In the genomic region with DNA sequence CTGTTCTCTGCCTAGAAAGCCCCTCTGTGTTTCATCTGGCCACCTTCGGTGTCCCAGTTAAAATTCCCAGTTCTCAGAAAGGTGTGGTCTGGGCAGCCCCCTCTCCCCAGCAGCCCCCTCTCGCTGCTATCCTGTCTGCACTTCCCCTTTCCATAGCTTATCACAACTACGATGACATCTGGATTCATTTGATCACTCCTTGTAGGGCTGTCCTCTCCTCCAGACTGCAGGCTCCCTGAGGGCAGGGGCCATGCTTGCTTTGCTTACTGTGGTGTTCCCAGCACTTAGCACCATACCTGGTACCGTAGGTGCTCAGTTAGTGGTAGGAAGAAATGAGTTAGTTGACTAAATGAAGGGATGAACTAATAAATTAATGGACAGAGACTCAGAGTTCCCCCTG, we compare ENCODE assay signal across 23 cellular contexts. TPM values are rescaled to one million over a fixed set of nuclear protein-coding genes. Genes with fewer than 3 reads are reported as not detected.
A peak's percentile ranks its signal among the peaks of the same experiment; 100 is the strongest.
DNase-seq lines count a peak whose midpoint lies in the region; ATAC-seq, FAIRE-seq and TF ChIP-seq lines count a peak whose summit lies in the region.
"Had no signal": no experiment of that assay in that cellular context is flagged by ENCODE, and none has a peak within 500 bp of the region (broad histone marks: within the 10 kb centered on the region; RNA-seq: fewer than 3 reads in every experiment).

No MANE protein-coding gene starts in this region.

- H3K27ac Mint-ChIP-seq in CD14-positive monocyte, result peak overlapping the region in 1 of 7 donors; percentile 2
- H3K27ac Mint-ChIP-seq in nephron progenitor cell, result no peak overlapping the region

- H3K9me3 ChIP-seq in RWPE2 (ENCODE audit: severe bottlenecking), result no peaks in the 10 kb centered on the region
- H3K9me3 ChIP-seq in kidney (ENCODE audit: control insufficient read depth in 1 of 2, low read length in 2 of 2), result no peaks in the 10 kb centered on the region
- H3K9me3 ChIP-seq: SK-N-SH had no signal

- peaks cover 12 to 16% (median 12%) of the 10 kb centered on the region in 3 donors for H3K27me3 Mint-ChIP-seq in CD14-positive monocyte (ENCODE audit: low read depth in 3 of 3)
- H3K27me3 Mint-ChIP-seq in nephron progenitor cell (ENCODE audit: low read depth, poor library complexity), result peaks cover 16% of the 10 kb centered on the region

- H3K4me3 ChIP-seq in RWPE2 (ENCODE audit: severe bottlenecking) (no peak overlapping the region), kidney (ENCODE audit: low read length in 2 of 2) (no peak overlapping the region)

- DNase-seq in CD14-positive monocyte (ENCODE audit: low spot score), result peak; percentile 39
- peak; percentile 4 for DNase-seq in D341Med (ENCODE audit: low spot score)
- DNase-seq in RWPE2 (ENCODE audit: low spot score), result peak; percentile 19
- peak; percentile 19 for DNase-seq in kidney
- no peak for DNase-seq in omental fat pad (ENCODE audit: low spot score)
- no peak for DNase-seq in nephron progenitor cell
- DNase-seq in urothelium cell line (ENCODE audit: low spot score), result no peak
- DNase-seq: ACHN, C1 segment of cervical spinal cord, DMS79 treated with DMSO at 0.1 percent for 48 hours, H9, Karpas-422, NCI-H1092 treated with DMSO at 0.1 percent for 48 hours, NCI-H146, NCI-H2029 treated with DMSO at 0.1 percent for 48 hours, NCI-H2171 treated with DMSO at 0.1 percent for 48 hours, NCI-H446, NCI-H526 treated with DMSO at 0.1 percent for 48 hours, SHP77 treated with DMSO at 0.1 percent for 48 hours, SK-N-SH had no signal

- FAIRE-seq in kidney (lab: Jason Lieb, UNC) (no peak), urothelium cell line (lab: Jason Lieb, UNC) (no peak)

- H3K36me3 ChIP-seq in RWPE2 (ENCODE audit: low read depth), result no peaks in the 10 kb centered on the region
- no peaks in the 10 kb centered on the region for H3K36me3 ChIP-seq in kidney (ENCODE audit: control insufficient read depth in 1 of 2, insufficient read depth in 2 of 2, low read length in 2 of 2)

- no peak overlapping the region for H3K9ac ChIP-seq in kidney (ENCODE audit: low read length in 2 of 2)
- H3K9ac ChIP-seq: SK-N-SH had no signal

- H3K36me3 Mint-ChIP-seq in CD14-positive monocyte, result no peaks in the 10 kb centered on the region
- no peaks in the 10 kb centered on the region for H3K36me3 Mint-ChIP-seq in nephron progenitor cell (ENCODE audit: low read depth)

- intact Hi-C loops in CD14-positive monocyte (cut with micrococcal nuclease) (loop anchor here in 1 of 2 donors (10.0 kb wide), 1 partner anchor 73 kb away; no protein-coding TSS in a partner anchor), kidney (cut with DNase I) (no loop called here)

- H3K4me1 ChIP-seq in RWPE2 (ENCODE audit: insufficient read depth, poor library complexity, severe bottlenecking), result no peaks in the 10 kb centered on the region
- no peaks in the 10 kb centered on the region for H3K4me1 ChIP-seq in kidney (ENCODE audit: control insufficient read depth in 1 of 2, insufficient read depth in 1 of 2, low read depth in 1 of 2, low read length in 2 of 2)

- H3K4me1 Mint-ChIP-seq in CD14-positive monocyte, result no peaks in the 10 kb centered on the region
- H3K4me1 Mint-ChIP-seq in nephron progenitor cell, result peaks cover 17% of the 10 kb centered on the region

- H3K27ac ChIP-seq in RWPE2 (ENCODE audit: poor library complexity, severe bottlenecking) (no peak overlapping the region), kidney (ENCODE audit: low read depth in 2 of 2, low read length in 2 of 2) (no peak overlapping the region)

- no peaks in the 10 kb centered on the region for H3K27me3 ChIP-seq in RWPE2 (ENCODE audit: insufficient read depth, poor library complexity, severe bottlenecking)

- ATAC-seq in RWPE2 (ENCODE audit: low read depth), result no peak
- ATAC-seq in omental fat pad (ENCODE audit: low FRiP score), result no peak

- peak overlapping the region in 1 of 2 donors; percentile 2 for H3K4me3 Mint-ChIP-seq in CD14-positive monocyte
- H3K4me3 Mint-ChIP-seq in nephron progenitor cell, result no peak overlapping the region
- H3K4me3 Mint-ChIP-seq: H9 had no signal

- H3K9me3 Mint-ChIP-seq in CD14-positive monocyte (peaks cover 0 to 3% (median 0%) of the 10 kb centered on the region in 7 donors), nephron progenitor cell (no peaks in the 10 kb centered on the region)
- H3K9me3 Mint-ChIP-seq: H9 had no signal

- TF ChIP-seq CTCF in CD14-positive monocyte (IDR thresholded peaks at IDR 0.05) (no peak), RWPE2 (IDR thresholded peaks at IDR 0.05; ENCODE audit: poor library complexity, severe bottlenecking) (no peak), kidney (IDR thresholded peaks at IDR 0.05; ENCODE audit: borderline replicate concordance, extremely low read depth, insufficient read depth) (no peak), omental fat pad (IDR thresholded peaks at IDR 0.05) (no peak), nephron progenitor cell (IDR thresholded peaks at IDR 0.05) (no peak)

RNA-seq across cellular contexts. Expression of gene GOLGA6C, which starts 26.3 kb away (rescaled TPM):
- not detected for polyA plus RNA-seq in CD14-positive monocyte
- not detected for total RNA-seq in kidney
- not detected for polyA plus RNA-seq in kidney (ENCODE audit: insufficient read depth, low read depth, low replicate concordance)
- not detected for total RNA-seq in omental fat pad
- total RNA-seq: H9, HT-29, MCF 10A had no signal
- polyA plus RNA-seq: SK-N-SH had no signal

RNA-seq across cellular contexts. Expression of gene C15orf39, which starts 30.2 kb away (rescaled TPM):
- 10 to 100 TPM in 1 of 2 donors, 1 to 10 TPM in 1; 8.9 to 18.2 TPM for polyA plus RNA-seq in CD14-positive monocyte
- total RNA-seq in kidney, result 32.7 TPM
- 5.7 TPM for polyA plus RNA-seq in kidney (ENCODE audit: insufficient read depth, low read depth, low replicate concordance)
- total RNA-seq in omental fat pad, result 10 to 100 TPM in 3 of 4 donors, 1 to 10 TPM in 1; 7.8 to 25.0 (median 13.9) TPM

RNA-seq across cellular contexts. Expression of gene GOLGA6D, which starts 50.8 kb away (rescaled TPM):
- polyA plus RNA-seq in CD14-positive monocyte (not detected), kidney (ENCODE audit: insufficient read depth, low read depth, low replicate concordance) (not detected)
- total RNA-seq in kidney (not detected), omental fat pad (under 1 TPM in 1 of 4 donors, not detected in 3; 0.36 TPM)
- total RNA-seq: MCF 10A, OCI-LY7 had no signal

Comparison
In these comparisons a context has a peak if more than half of its experiments do, and no peak if none do; other contexts are left out.
1. DNase-seq: peak in CD14-positive monocyte (single experiment), D341Med (single experiment), RWPE2 (single experiment) and kidney (single experiment); none in omental fat pad (single experiment), nephron progenitor cell (single experiment) and urothelium cell line (single experiment).